Comparison of ENCODE assay signal across 23 cellular contexts in the genomic region with DNA sequence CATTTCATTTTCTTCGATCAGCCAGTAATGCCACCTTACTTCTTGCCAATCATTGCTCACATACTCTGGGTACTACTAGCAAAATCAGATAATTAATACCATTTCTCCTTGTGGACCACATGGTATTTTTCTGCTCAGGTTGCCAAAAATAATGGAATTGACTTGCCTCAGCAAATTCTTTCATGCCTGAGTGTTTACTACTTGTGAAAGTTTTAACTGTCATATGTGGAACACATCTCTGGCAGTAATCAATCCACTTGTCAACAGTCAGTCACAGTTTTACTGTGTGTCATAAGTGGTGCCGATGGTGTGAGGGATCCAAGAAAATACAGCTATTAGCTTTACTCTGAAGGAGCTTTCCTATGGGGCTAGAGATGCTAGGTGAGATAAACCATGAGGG. TPM values are rescaled to one million over a fixed set of nuclear protein-coding genes. Genes with fewer than 3 reads are reported as not detected.
DNase-seq lines count a peak whose midpoint lies in the region; ATAC-seq and TF ChIP-seq lines count a peak whose summit lies in the region.
"Had no signal": no experiment of that assay in that cellular context is flagged by ENCODE, and none has a peak within 500 bp of the region (broad histone marks: within the 10 kb centered on the region; RNA-seq: fewer than 3 reads in every experiment).

No MANE protein-coding gene starts in this region.

- CTCF ChIA-PET in RWPE1 (lab: Yijun Ruan, JAX): no interaction called here

- POLR2A ChIA-PET in RWPE1 (lab: Yijun Ruan, JAX; ENCODE audit: low non-redundant PET): no interaction called here

- no peak overlapping the region for H3K4me2 ChIP-seq in mesendoderm (ENCODE audit: low read length)
- H3K4me2 ChIP-seq: KMS-11 had no signal

- peak overlapping the region; percentile 68 for H3K27ac Mint-ChIP-seq in activated T-cell treated with anti-CD3 and anti-CD28 coated beads, Interleukin-2, amount 50 U/mL, for 72 hours
- no peak overlapping the region for H3K27ac Mint-ChIP-seq in activated CD4-positive, alpha-beta T cell treated with anti-CD3 and anti-CD28 coated beads, Interleukin-2, amount 10 ng/mL, durations not matched to agents 24 days and 14 days
- H3K27ac Mint-ChIP-seq: HFFc6 had no signal

- no peaks in the 10 kb centered on the region for H3K9me3 ChIP-seq in SK-N-MC (ENCODE audit: low read depth, low read length)
- H3K9me3 ChIP-seq: BE2C had no signal

- peaks cover 13% of the 10 kb centered on the region for H3K36me3 ChIP-seq in SK-N-MC (ENCODE audit: insufficient read depth, low read length)
- H3K36me3 ChIP-seq in mesendoderm (ENCODE audit: control insufficient read depth, insufficient read depth, low read length): peaks cover 2% of the 10 kb centered on the region

- no peak overlapping the region for H3K4ac ChIP-seq in mesendoderm (ENCODE audit: low read depth, low read length)

- H3K9ac ChIP-seq in SK-N-MC (ENCODE audit: insufficient read length): no peak overlapping the region
- no peak overlapping the region for H3K9ac ChIP-seq in mesendoderm (ENCODE audit: low read length)
- H3K9ac ChIP-seq: KMS-11 had no signal

- no peak overlapping the region for H3K4me3 ChIP-seq in SK-N-MC
- H3K4me3 ChIP-seq in mesendoderm (ENCODE audit: low read length): no peak overlapping the region

- H3K27me3 Mint-ChIP-seq in activated T-cell treated with anti-CD3 and anti-CD28 coated beads, Interleukin-2, amount 50 U/mL, for 72 hours (ENCODE audit: low read depth): no peaks in the 10 kb centered on the region
- no peaks in the 10 kb centered on the region for H3K27me3 Mint-ChIP-seq in activated CD4-positive, alpha-beta T cell treated with anti-CD3 and anti-CD28 coated beads, Interleukin-2, amount 10 ng/mL, durations not matched to agents 24 days and 14 days
- H3K27me3 Mint-ChIP-seq: CD4-positive, CD25-positive, alpha-beta regulatory T cell had no signal

- H3K27ac ChIP-seq in SK-N-MC: peak overlapping the region; percentile 74; the same call in 1 of the 2 replicates
- H3K27ac ChIP-seq in RWPE1: no peak overlapping the region
- H3K27ac ChIP-seq in mesendoderm (ENCODE audit: low read depth, low read length): no peak overlapping the region
- H3K27ac ChIP-seq: KMS-11 had no signal

- H3K36me3 Mint-ChIP-seq in activated T-cell treated with anti-CD3 and anti-CD28 coated beads, Interleukin-2, amount 50 U/mL, for 72 hours (ENCODE audit: insufficient read depth in 2 of 2): peaks cover 0 to 16% of the 10 kb centered on the region in 2 donors
- peaks cover 51% of the 10 kb centered on the region for H3K36me3 Mint-ChIP-seq in activated CD4-positive, alpha-beta T cell treated with anti-CD3 and anti-CD28 coated beads, Interleukin-2, amount 10 ng/mL, durations not matched to agents 24 days and 14 days (ENCODE audit: low read depth)

- no peak for TF ChIP-seq CTCF in RWPE1 (conservative IDR thresholded peaks at IDR 0.05; ENCODE audit: low read depth)

- no peak overlapping the region for H4K5ac ChIP-seq in mesendoderm (ENCODE audit: low read length)

- H3K27me3 ChIP-seq in mesendoderm (ENCODE audit: insufficient read depth, low read length, poor library complexity): no peaks in the 10 kb centered on the region
- H3K27me3 ChIP-seq: BE2C had no signal

- H3K79me1 ChIP-seq in mesendoderm (ENCODE audit: low read length): no peaks in the 10 kb centered on the region

- no peak overlapping the region for H2AK5ac ChIP-seq in mesendoderm (ENCODE audit: low read length)

- H2BK15ac ChIP-seq in mesendoderm (replicated peaks; ENCODE audit: low read depth): no peak overlapping the region

- H3K9me3 Mint-ChIP-seq in activated T-cell treated with anti-CD3 and anti-CD28 coated beads, Interleukin-2, amount 50 U/mL, for 72 hours: no peaks in the 10 kb centered on the region
- H3K9me3 Mint-ChIP-seq in activated CD4-positive, alpha-beta T cell treated with anti-CD3 and anti-CD28 coated beads, Interleukin-2, amount 10 ng/mL, durations not matched to agents 24 days and 14 days: no peaks in the 10 kb centered on the region
- H3K9me3 Mint-ChIP-seq: CD4-positive, CD25-positive, alpha-beta regulatory T cell; HFFc6 had no signal

- intact Hi-C loops in activated CD4-positive, alpha-beta T cell treated with anti-CD3 and anti-CD28 coated beads, Interleukin-2, amount 10 ng/mL, durations not matched to agents 24 days and 14 days (cut with micrococcal nuclease): no loop called here

- H3K23ac ChIP-seq in mesendoderm (ENCODE audit: low read length): no peak overlapping the region

- no peak overlapping the region for H3K56ac ChIP-seq in mesendoderm (ENCODE audit: low read length)

- no peak overlapping the region for H2BK5ac ChIP-seq in mesendoderm (ENCODE audit: low read length)

- H3K4me1 ChIP-seq in mesendoderm (ENCODE audit: control insufficient read depth, low read depth, low read length): no peaks in the 10 kb centered on the region
- H3K4me1 ChIP-seq: BE2C had no signal

- H3K4me3 Mint-ChIP-seq in activated T-cell treated with anti-CD3 and anti-CD28 coated beads, Interleukin-2, amount 50 U/mL, for 72 hours: no peak overlapping the region
- no peak overlapping the region for H3K4me3 Mint-ChIP-seq in activated CD4-positive, alpha-beta T cell treated with anti-CD3 and anti-CD28 coated beads, Interleukin-2, amount 10 ng/mL, durations not matched to agents 24 days and 14 days
- H3K4me3 Mint-ChIP-seq: CD4-positive, CD25-positive, alpha-beta regulatory T cell; HFFc6 had no signal

- H3K18ac ChIP-seq in mesendoderm (ENCODE audit: low read length): no peak overlapping the region

- H3K79me2 ChIP-seq in mesendoderm (ENCODE audit: control insufficient read depth, insufficient read depth, low read length): no peaks in the 10 kb centered on the region

- DNase-seq in activated T-cell treated with anti-CD3 and anti-CD28 coated beads, Interleukin-2, amount 50 U/mL, for 72 hours: no peak
- DNase-seq in activated T-cell treated with anti-CD3 and anti-CD28 coated beads, Interleukin-2, amount 50 U/mL, for 48 hours: no peak
- DNase-seq in EH (ENCODE audit: low read depth): peak; percentile 18
- DNase-seq in SK-N-MC (ENCODE audit: low read depth, low spot score): no peak
- DNase-seq in fibroblast of peridontal ligament (ENCODE audit: extremely low read depth): peak; percentile 19
- no peak for DNase-seq in RWPE1 (ENCODE audit: low spot score)
- no peak for DNase-seq in mesendoderm
- DNase-seq in activated CD4-positive, alpha-beta T cell treated with anti-CD3 and anti-CD28 coated beads, Interleukin-2, amount 10 ng/mL, durations not matched to agents 24 days and 14 days: no peak
- DNase-seq: 8988T; BE2C; CD4-positive, CD25-positive, alpha-beta regulatory T cell; H7; HFFc6; IMR-90; NCI-H1105; NCI-H146; NCI-H2029; NCI-H345; NCI-H526; PC-3; SHP77; SW 1271 had no signal

- no CpG with 5 or more reads among the region's 2 CpGs for WGBS in mesendoderm (ENCODE audit: extremely low coverage, insufficient coverage, low lambda C conversion rate)

- no peak overlapping the region for H4K8ac ChIP-seq in mesendoderm (ENCODE audit: low read depth, low read length)

- no peak for ATAC-seq in activated T-cell treated with anti-CD3 and anti-CD28 coated beads, Interleukin-2, amount 50 U/mL, for 72 hours (replicated peaks in 1 of 2)
- ATAC-seq: PC-3 had no signal

- no peaks in the 10 kb centered on the region for H3K4me1 Mint-ChIP-seq in activated T-cell treated with anti-CD3 and anti-CD28 coated beads, Interleukin-2, amount 50 U/mL, for 72 hours (ENCODE audit: low read depth)
- no peaks in the 10 kb centered on the region for H3K4me1 Mint-ChIP-seq in activated CD4-positive, alpha-beta T cell treated with anti-CD3 and anti-CD28 coated beads, Interleukin-2, amount 10 ng/mL, durations not matched to agents 24 days and 14 days
- H3K4me1 Mint-ChIP-seq: CD4-positive, CD25-positive, alpha-beta regulatory T cell had no signal

- no peak overlapping the region for H2BK120ac ChIP-seq in mesendoderm (ENCODE audit: low read depth, low read length)

RNA-seq across cellular contexts. Expression of gene ATF1, which starts 55.3 kb away (rescaled TPM):
- 10 to 100 TPM; 66.6 to 82.3 TPM for total RNA-seq in activated T-cell treated with anti-CD3 and anti-CD28 coated beads, Interleukin-2, amount 50 U/mL, for 72 hours
- 36.5 TPM for polyA plus RNA-seq in mesendoderm (2013, experiment 1 of 2)
- polyA plus RNA-seq in mesendoderm (2013, experiment 2 of 2): 38.3 TPM
- 66.0 and 67.6 TPM in 2 replicates for total RNA-seq in activated CD4-positive, alpha-beta T cell treated with anti-CD3 and anti-CD28 coated beads, Interleukin-2, amount 10 ng/mL, durations not matched to agents 24 days and 14 days

Comparison
In these comparisons a context has a peak if more than half of its experiments do, and no peak if none do; other contexts are left out.
1. DNase-seq: peak in EH (single experiment) and fibroblast of peridontal ligament (single experiment); none in activated T-cell treated with anti-CD3 and anti-CD28 coated beads, Interleukin-2, amount 50 U/mL, for 72 hours (0 of 2), activated T-cell treated with anti-CD3 and anti-CD28 coated beads, Interleukin-2, amount 50 U/mL, for 48 hours (0 of 2), SK-N-MC (single experiment), RWPE1 (single experiment), mesendoderm (single experiment) and activated CD4-positive, alpha-beta T cell treated with anti-CD3 and anti-CD28 coated beads, Interleukin-2, amount 10 ng/mL, durations not matched to agents 24 days and 14 days (single experiment).